14 cellular contexts compared by ENCODE assay signal in genomic region chr2:232667989-232668583, GRCh38. TPM values are rescaled to one million over a fixed set of nuclear protein-coding genes. Genes with fewer than 3 reads are reported as not detected.
DNase-seq lines count a peak whose midpoint lies in the region; ATAC-seq and TF ChIP-seq lines count a peak whose summit lies in the region.
"Had no signal": no experiment of that assay in that cellular context is flagged by ENCODE, and none has a peak within 500 bp of the region (broad histone marks: within the 10 kb centered on the region; RNA-seq: fewer than 3 reads in every experiment).

No MANE protein-coding gene starts in this region.

- H3K4me3 ChIP-seq in trophoblast cell (ENCODE audit: low read depth, low read length), result peak overlapping the region; percentile 20
- no peak overlapping the region for H3K4me3 ChIP-seq in adrenal gland
- H3K4me3 ChIP-seq: left lung had no signal

- no peak overlapping the region for H3K27ac ChIP-seq in trophoblast cell (ENCODE audit: low read depth, low read length)
- no peak overlapping the region for H3K27ac ChIP-seq in adrenal gland
- H3K27ac ChIP-seq: foreskin keratinocyte, left lung had no signal

- no peak overlapping the region for H2AFZ ChIP-seq in trophoblast cell (ENCODE audit: insufficient read depth, low read length, poor library complexity)

- ATAC-seq in left cardiac atrium, result peak; percentile 49 to 65
- ATAC-seq in activated CD8-positive, alpha-beta T cell treated with anti-CD3 and anti-CD28 coated beads for 36 hours, result no peak
- ATAC-seq: foreskin keratinocyte, left lung had no signal

- peaks cover 4% of the 10 kb centered on the region for H3K9me3 ChIP-seq in trophoblast cell (ENCODE audit: insufficient read depth, low read depth, low read length)
- no peaks in the 10 kb centered on the region for H3K9me3 ChIP-seq in adrenal gland (replicated peaks in 1 of 3)
- H3K9me3 ChIP-seq: left lung had no signal

- no peak overlapping the region for H3K27ac Mint-ChIP-seq in activated CD8-positive, alpha-beta T cell treated with anti-CD3 and anti-CD28 coated beads for 36 hours
- H3K27ac Mint-ChIP-seq: activated T-helper 1 cell treated with anti-CD3 and anti-CD28 coated beads, Interleukin-12 subunit alpha, Interleukin-12 subunit beta, Interleukin-2, Interleukin-4 antibody, amounts not matched to agents 30 ng/mL and 10 ng/mL and 1 ng/mL, durations not matched to agents 14 hours and 24 hours and 36 hours had no signal

- POLR2A ChIA-PET in activated CD8-positive, alpha-beta T cell treated with anti-CD3 and anti-CD28 coated beads for 36 hours (lab: Charles Lee), result no interaction called here

- no peaks in the 10 kb centered on the region for H3K79me2 ChIP-seq in trophoblast cell (ENCODE audit: control insufficient read depth, insufficient read depth, low read length, poor library complexity)

- peaks cover 4% of the 10 kb centered on the region for H3K27me3 Mint-ChIP-seq in activated CD8-positive, alpha-beta T cell treated with anti-CD3 and anti-CD28 coated beads for 36 hours

- TF ChIP-seq POLR2A in adrenal gland (IDR thresholded peaks at IDR 0.05), result no peak

- TF ChIP-seq CTCF in GM20000 (IDR thresholded peaks at IDR 0.05; ENCODE audit: extremely low read depth, missing control alignments) (no peak), adrenal gland (IDR thresholded peaks at IDR 0.05) (no peak)
- no peak for TF ChIP-seq CTCF in activated CD8-positive, alpha-beta T cell treated with anti-CD3 and anti-CD28 coated beads for 36 hours (IDR thresholded peaks at IDR 0.05)

- DNase-seq in EH (ENCODE audit: low read depth) (peak; percentile 24), SK-N-DZ (ENCODE audit: low spot score) (peak; percentile 21), left cardiac atrium (no peak), trophoblast cell (no peak), GM20000 (ENCODE audit: low spot score) (no peak), SIG-M5 treated with dmso at 0.1 percent for 504 hours (lab: John Stamatoyannopoulos, UW; ENCODE audit: unreplicated experiment) (no peak), adrenal gland (no peak)
- DNase-seq in activated CD8-positive, alpha-beta T cell treated with anti-CD3 and anti-CD28 coated beads for 36 hours, result no peak
- DNase-seq: activated CD4-positive, alpha-beta T cell treated with anti-CD3 and anti-CD28 coated beads, Interleukin-2, amount 50 U/mL, for 48 hours; AML-193; DMS53; foreskin keratinocyte; left lung had no signal

- H3K4ac ChIP-seq in trophoblast cell (ENCODE audit: low read depth, low read length), result no peak overlapping the region

- no peak overlapping the region for H2BK5ac ChIP-seq in trophoblast cell (ENCODE audit: low read depth, low read length, poor library complexity)

- CTCF ChIA-PET in activated CD8-positive, alpha-beta T cell treated with anti-CD3 and anti-CD28 coated beads for 36 hours (lab: Charles Lee), result interaction anchor here (1.3 to 1.4 kb wide), 2 partner anchors 15 to 63 kb away, joined by 3 read pairs; no protein-coding TSS in a partner anchor

- H3K4me1 ChIP-seq in trophoblast cell (ENCODE audit: control insufficient read depth in 1 of 2, insufficient read depth in 2 of 2, low read length in 2 of 2) (no peaks in the 10 kb centered on the region), adrenal gland (replicated peaks in 1 of 2) (no peaks in the 10 kb centered on the region)
- H3K4me1 ChIP-seq: foreskin keratinocyte, left lung had no signal

- no peak overlapping the region for H3K14ac ChIP-seq in trophoblast cell (ENCODE audit: low read length)

- H3K4me1 Mint-ChIP-seq in activated CD8-positive, alpha-beta T cell treated with anti-CD3 and anti-CD28 coated beads for 36 hours (ENCODE audit: low read depth), result no peaks in the 10 kb centered on the region

- H3K18ac ChIP-seq in trophoblast cell (ENCODE audit: low read length), result no peak overlapping the region

- no peaks in the 10 kb centered on the region for H3K27me3 ChIP-seq in trophoblast cell (ENCODE audit: insufficient read depth, low read length)
- H3K27me3 ChIP-seq in adrenal gland, result no peaks in the 10 kb centered on the region

- WGBS in trophoblast cell (ENCODE audit: extremely low coverage, insufficient coverage, insufficient read length), result no CpG with 5 or more reads among the region's 10 CpGs
- 75 to 83% (median 79%) methylated on average over 10 of the region's 10 CpGs for WGBS in adrenal gland, 4 donors

- no peak overlapping the region for H2BK120ac ChIP-seq in trophoblast cell (ENCODE audit: insufficient read depth, low read length, poor library complexity)

- H3K36me3 ChIP-seq in trophoblast cell (ENCODE audit: control insufficient read depth in 1 of 2, insufficient read depth in 2 of 2, low read length in 2 of 2) (peaks cover 7 to 11% of the 10 kb centered on the region in 2 experiments), adrenal gland (replicated peaks in 1 of 2) (no peaks in the 10 kb centered on the region)
- H3K36me3 ChIP-seq: left lung had no signal

- intact Hi-C loops in left cardiac atrium (cut with DNase I), result loop anchor here (2.0 to 10.0 kb wide), 2 partner anchors 53 to 61 kb away; no protein-coding TSS in a partner anchor
- intact Hi-C loops in adrenal gland (cut with DNase I), result loop anchor here (5.0 kb wide), 1 partner anchor 56 kb away; no protein-coding TSS in a partner anchor
- intact Hi-C loops in activated CD8-positive, alpha-beta T cell treated with anti-CD3 and anti-CD28 coated beads for 36 hours (cut with micrococcal nuclease), result no loop called here

- no peak overlapping the region for H4K91ac ChIP-seq in trophoblast cell (ENCODE audit: low read depth, low read length)

- no peak overlapping the region for H3K23ac ChIP-seq in trophoblast cell (ENCODE audit: low read length)

- no peak overlapping the region for H3K4me2 ChIP-seq in trophoblast cell (ENCODE audit: low read length)

- no peaks in the 10 kb centered on the region for H3K79me1 ChIP-seq in trophoblast cell (ENCODE audit: low read length)

- no peak overlapping the region for H2AK5ac ChIP-seq in trophoblast cell (ENCODE audit: low read length)

- no peak overlapping the region for H3K9ac ChIP-seq in trophoblast cell (ENCODE audit: low read length)

- no peak overlapping the region for H2BK12ac ChIP-seq in trophoblast cell (ENCODE audit: low read length)

- H3K9me3 Mint-ChIP-seq in activated CD8-positive, alpha-beta T cell treated with anti-CD3 and anti-CD28 coated beads for 36 hours, result no peaks in the 10 kb centered on the region
- H3K9me3 Mint-ChIP-seq: activated T-helper 1 cell treated with anti-CD3 and anti-CD28 coated beads, Interleukin-12 subunit alpha, Interleukin-12 subunit beta, Interleukin-2, Interleukin-4 antibody, amounts not matched to agents 30 ng/mL and 10 ng/mL and 1 ng/mL, durations not matched to agents 14 hours and 24 hours and 36 hours had no signal

- no peak overlapping the region for H4K8ac ChIP-seq in trophoblast cell (ENCODE audit: low read depth, low read length)

- no peak overlapping the region for H3K4me3 Mint-ChIP-seq in activated CD8-positive, alpha-beta T cell treated with anti-CD3 and anti-CD28 coated beads for 36 hours
- H3K4me3 Mint-ChIP-seq: activated T-helper 1 cell treated with anti-CD3 and anti-CD28 coated beads, Interleukin-12 subunit alpha, Interleukin-12 subunit beta, Interleukin-2, Interleukin-4 antibody, amounts not matched to agents 30 ng/mL and 10 ng/mL and 1 ng/mL, durations not matched to agents 14 hours and 24 hours and 36 hours had no signal

- no peak overlapping the region for H4K12ac ChIP-seq in trophoblast cell (ENCODE audit: low read depth, low read length)

- H3K36me3 Mint-ChIP-seq in activated CD8-positive, alpha-beta T cell treated with anti-CD3 and anti-CD28 coated beads for 36 hours (ENCODE audit: low read depth), result no peaks in the 10 kb centered on the region

RNA-seq across cellular contexts. Expression of gene GIGYF2, which starts 29.0 kb away (rescaled TPM):
- 24.6 and 27.9 TPM in 2 replicates for polyA plus RNA-seq in SK-N-DZ (2014; cell fraction: cytosol; rRNA removed)
- 17.2 and 27.5 TPM in 2 replicates for polyA plus RNA-seq in SK-N-DZ (2014; cell fraction: nucleus; rRNA removed)
- total RNA-seq in left cardiac atrium, result 10 to 100 TPM; 53.5 to 57.4 TPM
- polyA plus RNA-seq in trophoblast cell (2013), result 38.9 and 40.7 TPM in 2 replicates
- 10 to 100 TPM; 32.0 to 93.4 (median 65.4) TPM for total RNA-seq in adrenal gland
- 10 to 100 TPM; 13.5 to 71.6 (median 38.6) TPM for polyA plus RNA-seq in adrenal gland
- 10 to 100 TPM; 49.7 to 52.5 TPM for total RNA-seq in activated CD8-positive, alpha-beta T cell treated with anti-CD3 and anti-CD28 coated beads for 36 hours

RNA-seq across cellular contexts. Expression of gene EFHD1, which starts 34.7 kb away (rescaled TPM):
- polyA plus RNA-seq in SK-N-DZ (2014; cell fraction: cytosol; rRNA removed), result 0.85 and 1.0 TPM in 2 replicates
- polyA plus RNA-seq in SK-N-DZ (2014; cell fraction: nucleus; rRNA removed), result 0.83 TPM in 1 of 2 replicates, not detected in the other
- total RNA-seq in left cardiac atrium (10 to 100 TPM; 16.9 to 19.3 TPM), adrenal gland (10 to 100 TPM in 2 of 8 donors, 1 to 10 TPM in 6; 2.0 to 10.2 (median 6.9) TPM)
- polyA plus RNA-seq in trophoblast cell (2013), result 69.8 and 75.6 TPM in 2 replicates
- 10 to 100 TPM in 1 of 3 donors, 1 to 10 TPM in 2; 6.1 to 12.9 (median 6.5) TPM for polyA plus RNA-seq in adrenal gland
- 1 to 10 TPM in 1 of 2 experiments, under 1 TPM in 1; 0.70 to 1.2 TPM for total RNA-seq in activated CD8-positive, alpha-beta T cell treated with anti-CD3 and anti-CD28 coated beads for 36 hours
- total RNA-seq: foreskin keratinocyte had no signal
- polyA plus RNA-seq: foreskin keratinocyte had no signal

Comparison
In these comparisons a context has a peak if more than half of its experiments do, and no peak if none do; other contexts are left out.
1. DNase-seq: peak in EH (single experiment) and SK-N-DZ (single experiment); none in left cardiac atrium (single experiment), trophoblast cell (0 of 2), GM20000 (single experiment), SIG-M5 treated with dmso at 0.1 percent for 504 hours (single experiment), adrenal gland (0 of 7) and activated CD8-positive, alpha-beta T cell treated with anti-CD3 and anti-CD28 coated beads for 36 hours (single experiment).